In the genomic region with DNA sequence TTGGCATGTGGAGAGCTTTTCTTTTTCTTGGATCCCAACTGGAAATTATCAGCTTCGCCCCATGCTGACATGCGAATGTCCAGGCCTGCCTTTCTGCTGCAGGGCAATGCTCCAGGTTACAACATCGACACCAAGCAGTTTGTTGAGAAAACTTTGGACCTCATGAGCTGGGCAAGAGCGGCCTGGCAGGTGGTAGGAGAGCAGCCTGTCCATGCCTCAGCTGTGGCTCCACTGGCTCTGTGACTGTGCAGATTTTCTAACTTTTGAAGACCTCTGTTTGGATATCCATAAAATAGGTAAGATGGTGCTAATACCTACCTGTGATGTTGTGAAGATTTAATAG, we compare ENCODE assay signal across 20 cellular contexts. TPM values are rescaled to one million over a fixed set of nuclear protein-coding genes. Genes with fewer than 3 reads are reported as not detected.
"Had no signal": no experiment of that assay in that cellular context is flagged by ENCODE, and none has a peak within 500 bp of the region (broad histone marks: within the 10 kb centered on the region; RNA-seq: fewer than 3 reads in every experiment).

No MANE protein-coding gene starts in this region.

- H3K27ac ChIP-seq: body of pancreas, hepatocyte, tibial nerve, WERI-Rb-1 had no signal

- H3K4me1 ChIP-seq: body of pancreas, tibial nerve had no signal

- H3K4me3 ChIP-seq: body of pancreas, hepatocyte, lung, tibial nerve had no signal

- H3K9me3 ChIP-seq: body of pancreas, tibial nerve had no signal

- H3K27me3 ChIP-seq: body of pancreas, hepatocyte, tibial nerve had no signal

- ATAC-seq: activated CD8-positive, alpha-beta T cell treated with anti-CD3 and anti-CD28 coated beads, Interleukin-2, amount 10 ng/mL, durations not matched to agents 7 days and 5 days; body of pancreas had no signal

- H3K36me3 ChIP-seq: WERI-Rb-1 had no signal

- H2AFZ ChIP-seq: hepatocyte had no signal

- H3K4me2 ChIP-seq: hepatocyte had no signal

- DNase-seq: activated CD4-positive, alpha-beta T cell treated with anti-CD3 and anti-CD28 coated beads, Interleukin-2, amount 50 U/mL, for 1 hour; activated CD4-positive, CD25-positive, alpha-beta regulatory T cell treated with anti-CD3 and anti-CD28 coated beads, Interleukin-2, amount 50 U/mL, for 72 hours; activated CD8-positive, alpha-beta T cell treated with anti-CD3 and anti-CD28 coated beads, Interleukin-2, amount 10 ng/mL, durations not matched to agents 7 days and 5 days; activated gamma-delta T cell; anterior cingulate cortex; body of pancreas; caudate nucleus; effector CD4-positive, alpha-beta T cell; glutamatergic neuron; kidney glomerular epithelial cell; nucleus accumbens; posterior cingulate gyrus; stimulated activated CD4-positive, alpha-beta T cell treated with anti-CD3 and anti-CD28 coated beads, Interleukin-1b, Interleukin-23, amount 100 ng/mL, for 48 hours; substantia nigra; T-helper 1 cell; WERI-Rb-1 had no signal

- H3K79me2 ChIP-seq: hepatocyte had no signal

RNA-seq across cellular contexts. Expression of a gene that starts 41.5 kb away (rescaled TPM):
- total RNA-seq: activated CD8-positive, alpha-beta T cell treated with anti-CD3 and anti-CD28 coated beads, Interleukin-2, amount 10 ng/mL, durations not matched to agents 7 days and 5 days; activated T-helper 1 cell treated with anti-CD3 and anti-CD28 coated beads, Interleukin-12 subunit alpha, Interleukin-12 subunit beta, Interleukin-2, Interleukin-4 antibody, amounts not matched to agents 30 ng/mL and 10 ng/mL and 1 ng/mL, durations not matched to agents 14 hours and 24 hours and 36 hours had no signal

RNA-seq across cellular contexts. Expression of a gene that starts 51.1 kb away (rescaled TPM):
- total RNA-seq: activated CD8-positive, alpha-beta T cell treated with anti-CD3 and anti-CD28 coated beads, Interleukin-2, amount 10 ng/mL, durations not matched to agents 7 days and 5 days had no signal
